Comparison of ENCODE assay signal across 38 cellular contexts in the genomic region with DNA sequence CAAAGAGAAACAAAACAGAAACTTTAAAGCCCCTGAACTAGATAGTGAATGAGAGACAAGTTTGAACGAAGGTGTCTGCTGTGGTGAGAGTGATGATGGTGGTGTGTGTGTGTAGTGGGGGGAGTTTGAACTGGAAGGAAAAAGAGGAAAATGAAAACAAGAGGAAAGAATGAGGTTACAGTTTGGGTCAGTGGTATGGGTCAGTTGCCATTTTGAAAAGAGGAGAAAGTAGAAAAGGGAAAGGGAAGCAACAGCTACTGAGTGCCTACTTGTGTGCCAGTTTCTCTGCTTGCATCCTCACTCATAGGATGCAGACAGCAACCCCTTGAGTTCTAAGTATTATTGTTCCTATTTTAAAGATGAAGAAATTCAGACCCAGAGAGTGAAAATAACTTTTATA.
"Had no signal": no experiment of that assay in that cellular context is flagged by ENCODE, and none has a peak within 500 bp of the region (broad histone marks: within the 10 kb centered on the region; RNA-seq: fewer than 3 reads in every experiment).

No MANE protein-coding gene starts in this region.

- H3K27me3 ChIP-seq: cardiac muscle cell, colonic mucosa, esophagus muscularis mucosa, gastroesophageal sphincter had no signal

- DNase-seq: activated CD4-positive, alpha-beta memory T cell treated with anti-CD3 and anti-CD28 coated beads for 36 hours; activated CD4-positive, alpha-beta T cell treated with anti-CD3 and anti-CD28 coated beads for 36 hours; activated CD4-positive, alpha-beta T cell treated with anti-CD3 and anti-CD28 coated beads, Interleukin-2, amount 10 ng/mL, durations not matched to agents 24 days and 14 days; activated CD4-positive, CD25-positive, alpha-beta regulatory T cell; activated CD4-positive, CD25-positive, alpha-beta regulatory T cell treated with anti-CD3 and anti-CD28 coated beads, Interleukin-2, amount 50 U/mL, for 72 hours; activated CD8-positive, alpha-beta memory T cell treated with anti-CD3 and anti-CD28 coated beads, Interleukin-2, amount 10 ng/mL, durations not matched to agents 7 days and 5 days; activated CD8-positive, alpha-beta memory T cell treated with anti-CD3 and anti-CD28 coated beads, Interleukin-2, amount 50 U/mL, for 4 hours; activated CD8-positive, alpha-beta T cell treated with anti-CD3 and anti-CD28 coated beads, Interleukin-2, amount 10 ng/mL, durations not matched to agents 7 days and 5 days; activated effector memory CD4-positive, alpha-beta T cell treated with anti-CD3 and anti-CD28 coated beads, Interleukin-2, amount 50 U/mL, for 16 hours; activated naive CD4-positive, alpha-beta T cell treated with anti-CD3 and anti-CD28 coated beads for 36 hours; activated naive CD8-positive, alpha-beta T cell treated with anti-CD3 and anti-CD28 coated beads for 36 hours; activated naive CD8-positive, alpha-beta T cell treated with anti-CD3 and anti-CD28 coated beads, Interleukin-2, amount 50 U/mL, for 24 hours; activated T-cell treated with anti-CD3 and anti-CD28 coated beads, Interleukin-2, amount 50 U/mL, for 1 hour; activated T-cell treated with anti-CD3 and anti-CD28 coated beads, Interleukin-2, amount 50 U/mL, for 48 hours; adrenal gland; amygdala; aorta; central memory CD4-positive, alpha-beta T cell; cerebellar nuclear complex; colonic mucosa; effector CD8-positive, alpha-beta T cell; erythroblast; foreskin melanocyte; heart left ventricle; T-helper 1 cell; T-helper 17 cell; T1000; WERI-Rb-1 had no signal

- H3K27ac Mint-ChIP-seq: activated CD4-positive, alpha-beta memory T cell treated with anti-CD3 and anti-CD28 coated beads for 36 hours; activated CD4-positive, alpha-beta T cell treated with anti-CD3 and anti-CD28 coated beads for 36 hours; activated CD4-positive, alpha-beta T cell treated with anti-CD3 and anti-CD28 coated beads, Interleukin-2, amount 10 ng/mL, durations not matched to agents 24 days and 14 days; activated CD8-positive, alpha-beta memory T cell treated with anti-CD3 and anti-CD28 coated beads, Interleukin-2, amount 10 ng/mL, durations not matched to agents 7 days and 5 days; activated CD8-positive, alpha-beta T cell treated with anti-CD3 and anti-CD28 coated beads, Interleukin-2, amount 10 ng/mL, durations not matched to agents 7 days and 5 days; activated naive CD4-positive, alpha-beta T cell treated with anti-CD3 and anti-CD28 coated beads for 36 hours; activated naive CD4-positive, alpha-beta T cell treated with anti-CD3 and anti-CD28 coated beads, Interleukin-2, amount 50 U/mL, for 24 hours; activated naive CD8-positive, alpha-beta T cell treated with anti-CD3 and anti-CD28 coated beads for 36 hours; activated naive CD8-positive, alpha-beta T cell treated with anti-CD3 and anti-CD28 coated beads, Interleukin-2, amount 50 U/mL, for 24 hours; activated T-helper 1 cell treated with anti-CD3 and anti-CD28 coated beads, Interleukin-12 subunit alpha, Interleukin-12 subunit beta, Interleukin-2, Interleukin-4 antibody, amounts not matched to agents 30 ng/mL and 10 ng/mL and 1 ng/mL, durations not matched to agents 14 hours and 24 hours and 36 hours; activated T-helper 2 cell treated with anti-CD3 and anti-CD28 coated beads, Interferon-gamma antibody, Interleukin-2, Interleukin-4, amounts not matched to agents 10 μg/mL and 5 μg/mL and 100 μg/mL, durations not matched to agents 14 hours and 24 hours and 36 hours; T-helper 17 cell; T-helper 2 cell treated with Interferon-gamma antibody and Interleukin-4, amounts not matched to agents 5 μg/mL and 100 μg/mL, for 36 hours had no signal

- H3K9me3 ChIP-seq: adrenal gland, breast epithelium, colonic mucosa, esophagus muscularis mucosa, gastroesophageal sphincter, heart left ventricle had no signal

- H3K36me3 ChIP-seq: adrenal gland, breast epithelium, cardiac muscle cell, colonic mucosa, esophagus muscularis mucosa, gastroesophageal sphincter, heart left ventricle, WERI-Rb-1 had no signal

- H3K4me3 Mint-ChIP-seq: activated CD4-positive, alpha-beta memory T cell treated with anti-CD3 and anti-CD28 coated beads for 36 hours; activated CD4-positive, alpha-beta T cell treated with anti-CD3 and anti-CD28 coated beads for 36 hours; activated CD4-positive, alpha-beta T cell treated with anti-CD3 and anti-CD28 coated beads, Interleukin-2, amount 10 ng/mL, durations not matched to agents 24 days and 14 days; activated CD8-positive, alpha-beta memory T cell treated with anti-CD3 and anti-CD28 coated beads, Interleukin-2, amount 10 ng/mL, durations not matched to agents 7 days and 5 days; activated CD8-positive, alpha-beta T cell treated with anti-CD3 and anti-CD28 coated beads, Interleukin-2, amount 10 ng/mL, durations not matched to agents 7 days and 5 days; activated naive CD4-positive, alpha-beta T cell treated with anti-CD3 and anti-CD28 coated beads for 36 hours; activated naive CD4-positive, alpha-beta T cell treated with anti-CD3 and anti-CD28 coated beads, Interleukin-2, amount 50 U/mL, for 24 hours; activated naive CD8-positive, alpha-beta T cell treated with anti-CD3 and anti-CD28 coated beads for 36 hours; activated naive CD8-positive, alpha-beta T cell treated with anti-CD3 and anti-CD28 coated beads, Interleukin-2, amount 50 U/mL, for 24 hours; activated T-helper 1 cell treated with anti-CD3 and anti-CD28 coated beads, Interleukin-12 subunit alpha, Interleukin-12 subunit beta, Interleukin-2, Interleukin-4 antibody, amounts not matched to agents 30 ng/mL and 10 ng/mL and 1 ng/mL, durations not matched to agents 14 hours and 24 hours and 36 hours; brain; T-helper 17 cell; T-helper 2 cell treated with Interferon-gamma antibody and Interleukin-4, amounts not matched to agents 5 μg/mL and 100 μg/mL, for 36 hours had no signal

- FAIRE-seq: endometrium had no signal

- H3K27me3 Mint-ChIP-seq: activated naive CD4-positive, alpha-beta T cell treated with anti-CD3 and anti-CD28 coated beads, Interleukin-2, amount 50 U/mL, for 24 hours; brain had no signal

- H3K4me1 Mint-ChIP-seq: activated CD4-positive, alpha-beta T cell treated with anti-CD3 and anti-CD28 coated beads for 36 hours; activated CD4-positive, alpha-beta T cell treated with anti-CD3 and anti-CD28 coated beads, Interleukin-2, amount 10 ng/mL, durations not matched to agents 24 days and 14 days; activated CD8-positive, alpha-beta memory T cell treated with anti-CD3 and anti-CD28 coated beads, Interleukin-2, amount 10 ng/mL, durations not matched to agents 7 days and 5 days; activated naive CD4-positive, alpha-beta T cell treated with anti-CD3 and anti-CD28 coated beads, Interleukin-2, amount 50 U/mL, for 24 hours; activated naive CD8-positive, alpha-beta T cell treated with anti-CD3 and anti-CD28 coated beads for 36 hours; activated naive CD8-positive, alpha-beta T cell treated with anti-CD3 and anti-CD28 coated beads, Interleukin-2, amount 50 U/mL, for 24 hours; T-helper 17 cell had no signal

- H3K4me3 ChIP-seq: adrenal gland, breast epithelium, cardiac muscle cell, colonic mucosa, esophagus muscularis mucosa, gastroesophageal sphincter, heart left ventricle had no signal

- H3K4me1 ChIP-seq: adrenal gland, breast epithelium, colonic mucosa had no signal

- H3K36me3 Mint-ChIP-seq: activated CD4-positive, alpha-beta memory T cell treated with anti-CD3 and anti-CD28 coated beads for 36 hours; activated CD8-positive, alpha-beta memory T cell treated with anti-CD3 and anti-CD28 coated beads, Interleukin-2, amount 10 ng/mL, durations not matched to agents 7 days and 5 days; activated naive CD4-positive, alpha-beta T cell treated with anti-CD3 and anti-CD28 coated beads, Interleukin-2, amount 50 U/mL, for 24 hours; activated naive CD8-positive, alpha-beta T cell treated with anti-CD3 and anti-CD28 coated beads for 36 hours; brain had no signal

- ATAC-seq: activated CD4-positive, alpha-beta T cell treated with anti-CD3 and anti-CD28 coated beads for 36 hours; activated CD8-positive, alpha-beta memory T cell treated with anti-CD3 and anti-CD28 coated beads, Interleukin-2, amount 10 ng/mL, durations not matched to agents 7 days and 5 days; activated CD8-positive, alpha-beta T cell treated with anti-CD3 and anti-CD28 coated beads, Interleukin-2, amount 10 ng/mL, durations not matched to agents 7 days and 5 days; activated naive CD8-positive, alpha-beta T cell treated with anti-CD3 and anti-CD28 coated beads, Interleukin-2, amount 50 U/mL, for 24 hours; gastroesophageal sphincter; heart left ventricle; T-helper 17 cell had no signal

- H3K27ac ChIP-seq: adrenal gland, cardiac muscle cell, colonic mucosa had no signal

- H3K9me3 Mint-ChIP-seq: activated CD4-positive, alpha-beta memory T cell treated with anti-CD3 and anti-CD28 coated beads for 36 hours; activated CD4-positive, alpha-beta T cell treated with anti-CD3 and anti-CD28 coated beads, Interleukin-2, amount 10 ng/mL, durations not matched to agents 24 days and 14 days; activated naive CD4-positive, alpha-beta T cell treated with anti-CD3 and anti-CD28 coated beads for 36 hours; activated naive CD4-positive, alpha-beta T cell treated with anti-CD3 and anti-CD28 coated beads, Interleukin-2, amount 50 U/mL, for 24 hours; activated naive CD8-positive, alpha-beta T cell treated with anti-CD3 and anti-CD28 coated beads for 36 hours; activated naive CD8-positive, alpha-beta T cell treated with anti-CD3 and anti-CD28 coated beads, Interleukin-2, amount 50 U/mL, for 24 hours; activated T-helper 1 cell treated with anti-CD3 and anti-CD28 coated beads, Interleukin-12 subunit alpha, Interleukin-12 subunit beta, Interleukin-2, Interleukin-4 antibody, amounts not matched to agents 30 ng/mL and 10 ng/mL and 1 ng/mL, durations not matched to agents 14 hours and 24 hours and 36 hours; activated T-helper 2 cell treated with anti-CD3 and anti-CD28 coated beads, Interferon-gamma antibody, Interleukin-2, Interleukin-4, amounts not matched to agents 10 μg/mL and 5 μg/mL and 100 μg/mL, durations not matched to agents 14 hours and 24 hours and 36 hours; brain; T-helper 2 cell treated with Interferon-gamma antibody and Interleukin-4, amounts not matched to agents 5 μg/mL and 100 μg/mL, for 36 hours had no signal
